8 cellular contexts compared by ENCODE assay signal in the genomic region with DNA sequence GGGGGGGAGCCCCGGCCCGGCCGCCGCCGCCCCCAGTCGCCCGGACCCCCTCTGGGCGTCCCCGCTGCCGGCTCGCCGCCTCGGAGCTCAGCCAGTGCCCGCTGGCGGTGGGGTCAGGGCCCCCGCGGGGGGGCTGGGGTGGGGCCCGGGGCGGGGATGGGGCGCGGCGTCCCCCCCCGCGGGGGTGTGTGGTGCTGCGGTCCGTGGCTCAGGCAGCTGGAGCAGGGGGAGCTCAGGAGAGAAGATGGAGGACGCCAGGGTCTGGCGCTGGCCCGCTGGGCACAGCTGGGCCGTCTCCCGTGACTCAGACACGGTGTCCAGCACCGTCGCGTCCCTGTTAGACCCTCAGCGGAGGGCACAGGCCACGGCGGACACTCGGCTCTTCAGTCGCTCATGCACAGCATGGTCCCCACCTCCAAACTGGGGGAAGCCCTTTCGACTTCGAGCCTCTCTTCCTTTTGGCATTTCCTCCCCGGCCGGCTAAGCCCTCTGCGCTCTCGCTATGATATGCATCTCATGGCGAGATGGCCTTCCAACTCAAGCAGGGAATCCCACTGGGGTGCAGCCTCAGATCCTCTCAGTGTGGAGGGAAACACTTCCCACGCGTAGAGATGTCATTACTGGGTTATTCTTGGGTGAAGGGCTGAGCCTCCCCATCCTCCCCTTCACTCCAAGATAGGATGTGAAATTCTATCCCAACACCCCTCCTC. TPM values are rescaled to one million over a fixed set of nuclear protein-coding genes. Genes with fewer than 3 reads are reported as not detected.
DNase-seq lines count a peak whose midpoint lies in the region; ATAC-seq and TF ChIP-seq lines count a peak whose summit lies in the region.

No MANE protein-coding gene starts in this region.

- no peaks in the 10 kb centered on the region for H3K9me3 Mint-ChIP-seq in activated CD4-positive, alpha-beta memory T cell treated with anti-CD3 and anti-CD28 coated beads for 36 hours

- intact Hi-C loops in activated CD4-positive, alpha-beta memory T cell treated with anti-CD3 and anti-CD28 coated beads for 36 hours (cut with micrococcal nuclease): loop anchor here (1.0 to 5.0 kb wide), 2 partner anchors 94 to 138 kb away; a partner anchor contains a TSS

- no peaks in the 10 kb centered on the region for H3K27me3 Mint-ChIP-seq in activated CD4-positive, alpha-beta memory T cell treated with anti-CD3 and anti-CD28 coated beads for 36 hours

- in situ Hi-C loops in GM18951 (cut with MboI; ENCODE audit: low sequenced_read_pairs, unreplicated experiment): no loop called here

- H3K4me2 ChIP-seq in BLaER1: peak overlapping the region; percentile 76

- no peaks in the 10 kb centered on the region for H3K36me3 Mint-ChIP-seq in activated CD4-positive, alpha-beta memory T cell treated with anti-CD3 and anti-CD28 coated beads for 36 hours

- H4K20me1 ChIP-seq in BLaER1: peaks cover 41% of the 10 kb centered on the region

- peaks cover 78% of the 10 kb centered on the region for H3K4me1 ChIP-seq in BLaER1
- peaks cover 15% of the 10 kb centered on the region for H3K4me1 ChIP-seq in mucosa of stomach (ENCODE audit: control insufficient read depth, insufficient read depth, low read length)

- peaks cover 8% of the 10 kb centered on the region; the same call in 1 of the 2 replicates for H3K36me3 ChIP-seq in BLaER1
- H3K36me3 ChIP-seq in mucosa of stomach (ENCODE audit: control insufficient read depth, insufficient read depth, low read length): no peaks in the 10 kb centered on the region

- peak overlapping the region; percentile 98 for H3K27ac ChIP-seq in BLaER1
- H3K27ac ChIP-seq in substantia nigra (ENCODE audit: low read depth, low read length, poor library complexity, severe bottlenecking): peak overlapping the region; percentile 97

- H3K9me3 ChIP-seq in BLaER1: no peaks in the 10 kb centered on the region
- H3K9me3 ChIP-seq in mucosa of stomach (ENCODE audit: control insufficient read depth, low read length): no peaks in the 10 kb centered on the region

- H3K4me3 ChIP-seq in BLaER1 (peak overlapping the region; percentile 92), mucosa of stomach (ENCODE audit: low read length) (peak overlapping the region; percentile 70)

- H3K27me3 ChIP-seq in BLaER1 (no peaks in the 10 kb centered on the region), mucosa of stomach (ENCODE audit: control insufficient read depth, insufficient read depth, low read length) (no peaks in the 10 kb centered on the region)

- DNase-seq in NCI-H510A treated with DMSO at 0.1 percent for 48 hours (lab: John Stamatoyannopoulos, UW) (peak; percentile 77), substantia nigra (lab: John Stamatoyannopoulos, UW) (peak in 46 of 49 donors; percentile 19 to 95 (median 75))
- DNase-seq in activated CD4-positive, alpha-beta memory T cell treated with anti-CD3 and anti-CD28 coated beads for 36 hours: peak; percentile 75

- CTCF ChIA-PET in activated CD4-positive, alpha-beta memory T cell treated with anti-CD3 and anti-CD28 coated beads for 36 hours (lab: Charles Lee): interaction anchor here (0.8 to 1.1 kb wide), 4 partner anchors 9 to 40 kb away, joined by 3 to 5 read pairs (median 4); no protein-coding TSS in a partner anchor

- peak overlapping the region; percentile 85 for H3K4me3 Mint-ChIP-seq in activated CD4-positive, alpha-beta memory T cell treated with anti-CD3 and anti-CD28 coated beads for 36 hours

- peaks cover 53% of the 10 kb centered on the region for H3K4me1 Mint-ChIP-seq in activated CD4-positive, alpha-beta memory T cell treated with anti-CD3 and anti-CD28 coated beads for 36 hours (ENCODE audit: low read depth)

- ATAC-seq in HG03103 (IDR thresholded peaks at IDR 0.05; ENCODE audit: low read depth, unreplicated experiment) (peak; percentile 65), esophagus mucosa (peak; percentile 77)

- H3K9ac ChIP-seq in BLaER1 (peak overlapping the region; percentile 97), mucosa of stomach (ENCODE audit: low read length) (peak overlapping the region; percentile 68)

- POLR2A ChIA-PET in activated CD4-positive, alpha-beta memory T cell treated with anti-CD3 and anti-CD28 coated beads for 36 hours (lab: Charles Lee): interaction anchor here (0.9 to 2.8 kb wide), 10 partner anchors 9 to 356 kb away, joined by 3 to 26 read pairs (median 4); a partner anchor contains a TSS

- H3K27ac Mint-ChIP-seq in activated CD4-positive, alpha-beta memory T cell treated with anti-CD3 and anti-CD28 coated beads for 36 hours: peak overlapping the region; percentile 87

- TF ChIP-seq POLR2A in GM18951 (IDR thresholded peaks at IDR 0.05; ENCODE audit: extremely low read depth, insufficient read depth, insufficient read length): peak; percentile 80

RNA-seq across cellular contexts. Expression of a gene that starts 0.4 kb away (rescaled TPM):
- total RNA-seq in activated CD4-positive, alpha-beta memory T cell treated with anti-CD3 and anti-CD28 coated beads for 36 hours: 10 to 100 TPM; 26.8 to 29.8 TPM
- 22.2 TPM for total RNA-seq in esophagus mucosa

RNA-seq across cellular contexts. Expression of a gene that starts 18.6 kb away (rescaled TPM):
- 100 to 1,000 TPM; 325 to 326 TPM for total RNA-seq in activated CD4-positive, alpha-beta memory T cell treated with anti-CD3 and anti-CD28 coated beads for 36 hours
- 129 TPM for total RNA-seq in esophagus mucosa

RNA-seq across cellular contexts. Expression of a gene that starts 33.2 kb away (rescaled TPM):
- total RNA-seq in activated CD4-positive, alpha-beta memory T cell treated with anti-CD3 and anti-CD28 coated beads for 36 hours: under 1 TPM; 0.29 to 0.36 TPM
- total RNA-seq in esophagus mucosa: 23.8 TPM

Comparison
In these comparisons a context has a peak if more than half of its experiments do, and no peak if none do; other contexts are left out.
1. Peak in every context shown above with its lines: DNase-seq, ATAC-seq, H3K4me3 ChIP-seq and H3K27ac ChIP-seq.
2. RNA of a gene that starts 33.2 kb away (total RNA-seq): 23.8 TPM in esophagus mucosa (single experiment); 0.29 to 0.36 TPM in activated CD4-positive, alpha-beta memory T cell treated with anti-CD3 and anti-CD28 coated beads for 36 hours; every median in the first group is over 10 times any median in the second.